1 cellular context compared by ENCODE assay signal in the genomic region with DNA sequence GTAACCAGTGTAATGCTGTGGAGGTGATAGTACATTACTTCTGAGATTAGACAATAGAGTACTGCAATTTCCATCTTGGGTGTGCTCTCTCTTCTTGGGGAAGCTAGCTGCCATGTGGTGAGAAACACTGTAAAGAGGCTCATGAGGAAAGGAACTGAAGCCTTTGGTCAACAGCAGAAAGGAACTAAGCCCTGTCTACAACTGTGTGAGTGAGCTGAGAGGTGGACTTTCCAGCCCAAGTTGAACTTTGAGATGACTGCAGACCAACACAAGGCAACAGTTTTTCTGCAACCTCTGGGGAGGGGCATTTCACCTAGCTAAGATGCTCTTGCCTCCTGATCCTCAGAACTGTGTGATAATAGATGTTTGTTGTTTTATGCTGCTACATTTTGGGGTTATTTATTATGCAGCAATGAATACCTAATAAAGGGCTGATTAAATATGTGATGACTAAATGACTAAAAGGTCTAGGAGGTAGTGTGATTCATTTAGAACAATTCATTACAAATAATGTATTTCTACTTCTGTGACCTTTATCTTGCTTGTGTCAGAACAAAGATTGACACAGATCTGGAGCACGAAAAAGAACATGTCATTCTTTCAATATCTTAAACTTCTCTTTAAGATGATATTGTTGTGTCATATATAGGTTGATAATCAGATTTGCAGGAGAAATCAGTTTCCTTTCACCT.
TF ChIP-seq lines count a peak whose summit lies in the region.

No MANE protein-coding gene starts in this region.

TF ChIP-seq in HepG2, 621 proteins besides CTCF, POLR2A, EP300 and RAD21 (continued from another document):
- TF ChIP-seq, protein P1, sequence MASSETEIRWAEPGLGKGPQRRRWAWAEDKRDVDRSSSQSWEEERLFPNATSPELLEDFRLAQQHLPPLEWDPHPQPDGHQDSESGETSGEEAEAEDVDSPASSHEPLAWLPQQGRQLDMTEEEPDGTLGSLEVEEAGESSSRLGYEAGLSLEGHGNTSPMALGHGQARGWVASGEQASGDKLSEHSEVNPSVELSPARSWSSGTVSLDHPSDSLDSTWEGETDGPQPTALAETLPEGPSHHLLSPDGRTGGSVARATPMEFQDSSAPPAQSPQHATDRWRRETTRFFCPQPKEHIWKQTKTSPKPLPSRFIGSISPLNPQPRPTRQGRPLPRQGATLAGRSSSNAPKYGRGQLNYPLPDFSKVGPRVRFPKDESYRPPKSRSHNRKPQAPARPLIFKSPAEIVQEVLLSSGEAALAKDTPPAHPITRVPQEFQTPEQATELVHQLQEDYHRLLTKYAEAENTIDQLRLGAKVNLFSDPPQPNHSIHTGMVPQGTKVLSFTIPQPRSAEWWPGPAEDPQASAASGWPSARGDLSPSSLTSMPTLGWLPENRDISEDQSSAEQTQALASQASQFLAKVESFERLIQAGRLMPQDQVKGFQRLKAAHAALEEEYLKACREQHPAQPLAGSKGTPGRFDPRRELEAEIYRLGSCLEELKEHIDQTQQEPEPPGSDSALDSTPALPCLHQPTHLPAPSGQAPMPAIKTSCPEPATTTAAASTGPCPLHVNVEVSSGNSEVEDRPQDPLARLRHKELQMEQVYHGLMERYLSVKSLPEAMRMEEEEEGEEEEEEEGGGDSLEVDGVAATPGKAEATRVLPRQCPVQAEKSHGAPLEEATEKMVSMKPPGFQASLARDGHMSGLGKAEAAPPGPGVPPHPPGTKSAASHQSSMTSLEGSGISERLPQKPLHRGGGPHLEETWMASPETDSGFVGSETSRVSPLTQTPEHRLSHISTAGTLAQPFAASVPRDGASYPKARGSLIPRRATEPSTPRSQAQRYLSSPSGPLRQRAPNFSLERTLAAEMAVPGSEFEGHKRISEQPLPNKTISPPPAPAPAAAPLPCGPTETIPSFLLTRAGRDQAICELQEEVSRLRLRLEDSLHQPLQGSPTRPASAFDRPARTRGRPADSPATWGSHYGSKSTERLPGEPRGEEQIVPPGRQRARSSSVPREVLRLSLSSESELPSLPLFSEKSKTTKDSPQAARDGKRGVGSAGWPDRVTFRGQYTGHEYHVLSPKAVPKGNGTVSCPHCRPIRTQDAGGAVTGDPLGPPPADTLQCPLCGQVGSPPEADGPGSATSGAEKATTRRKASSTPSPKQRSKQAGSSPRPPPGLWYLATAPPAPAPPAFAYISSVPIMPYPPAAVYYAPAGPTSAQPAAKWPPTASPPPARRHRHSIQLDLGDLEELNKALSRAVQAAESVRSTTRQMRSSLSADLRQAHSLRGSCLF (CRISPR knock-in tag; IDR thresholded peaks at IDR 0.05; ENCODE audit: borderline replicate concordance): no peak
- TF ChIP-seq ZNF570 (CRISPR knock-in tag; IDR thresholded peaks at IDR 0.05; ENCODE audit: borderline replicate concordance): no peak
- TF ChIP-seq IKZF1 (IDR thresholded peaks at IDR 0.05): no peak
